ENCODE assay signal across 10 cellular contexts in the genomic region with DNA sequence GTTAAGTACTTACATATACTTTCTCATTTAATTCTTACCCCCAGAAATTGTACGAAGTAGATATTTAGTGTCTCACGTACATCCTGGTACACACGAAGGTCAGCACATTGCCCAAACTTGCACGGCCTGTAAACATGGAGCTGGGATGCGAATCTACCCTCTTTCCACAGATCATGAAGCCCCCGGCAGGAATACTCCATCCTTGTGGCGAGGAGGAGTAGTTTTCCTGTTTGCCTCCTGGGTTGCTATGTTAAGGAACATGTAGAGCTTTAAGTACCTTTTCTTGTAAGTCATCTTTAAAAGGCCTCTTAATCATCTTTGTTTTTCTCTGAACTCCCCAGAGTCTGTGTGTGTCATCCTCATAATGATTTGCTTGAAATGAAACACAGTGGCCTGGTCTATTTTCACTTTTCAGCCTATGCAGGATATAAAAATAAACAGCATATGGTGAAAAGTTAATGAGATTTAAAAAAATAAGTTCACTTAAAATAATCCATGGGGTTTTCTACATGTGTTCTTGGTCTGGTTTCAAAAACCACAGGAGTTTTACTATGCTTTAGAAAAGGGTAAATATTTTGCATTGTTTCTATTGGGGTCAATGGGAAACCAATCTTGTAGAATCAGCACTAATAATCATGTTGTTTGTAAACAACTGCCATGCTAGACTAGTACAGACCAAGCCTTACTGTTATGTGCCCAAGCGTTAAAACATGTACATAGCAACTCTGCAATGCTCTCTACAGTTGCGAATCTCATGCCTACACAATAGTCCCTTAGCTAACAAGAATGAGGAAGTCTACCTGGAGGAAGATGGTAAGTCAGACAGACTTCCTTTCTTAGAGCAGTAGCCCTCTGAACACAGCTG. TPM values are rescaled to one million over a fixed set of nuclear protein-coding genes. Genes with fewer than 3 reads are reported as not detected.
DNase-seq lines count a peak whose midpoint lies in the region; ATAC-seq and TF ChIP-seq lines count a peak whose summit lies in the region.
"Had no signal": no experiment of that assay in that cellular context is flagged by ENCODE, and none has a peak within 500 bp of the region (broad histone marks: within the 10 kb centered on the region; RNA-seq: fewer than 3 reads in every experiment).

No MANE protein-coding gene starts in this region.

- in situ Hi-C loops in gastrocnemius medialis (cut with MboI; ENCODE audit: low sequenced_read_pairs in 4 of 4), result loop anchor here in 2 of 4 donors (10.0 to 25.0 kb wide), 2 partner anchors 83 to 206 kb away; no protein-coding TSS in a partner anchor

- DNase-seq in GM12865 (ENCODE audit: low read depth) (peak; percentile 87), amniotic epithelial cell (ENCODE audit: low read depth) (peak; percentile 51), gastrocnemius medialis (no peak), 8988T (no peak)
- DNase-seq in activated T-cell treated with anti-CD3 and anti-CD28 coated beads, Interleukin-2, amount 50 U/mL, for 1 hour, result no peak
- DNase-seq in activated CD4-positive, alpha-beta T cell treated with anti-CD3 and anti-CD28 coated beads, Interleukin-2, amount 10 ng/mL, durations not matched to agents 7 days and 5 days, result no peak
- DNase-seq: NCI-H2107 had no signal

- CTCF ChIA-PET in activated CD4-positive, alpha-beta T cell treated with anti-CD3 and anti-CD28 coated beads, Interleukin-2, amount 10 ng/mL, durations not matched to agents 7 days and 5 days (lab: Charles Lee), result interaction anchor here (0.6 to 0.8 kb wide), 4 partner anchors 11 to 1579 kb away, joined by 3 to 7 read pairs (median 3); no protein-coding TSS in a partner anchor

- no peak overlapping the region for H3K27ac Mint-ChIP-seq in activated CD4-positive, alpha-beta T cell treated with anti-CD3 and anti-CD28 coated beads, Interleukin-2, amount 10 ng/mL, durations not matched to agents 7 days and 5 days

- intact Hi-C loops in gastrocnemius medialis (cut with DNase I; ENCODE audit: low total_unique reads), result no loop called here

- H3K4me1 ChIP-seq in gastrocnemius medialis, result no peaks in the 10 kb centered on the region
- H3K4me1 ChIP-seq: prostate gland had no signal

- H3K4me3 ChIP-seq in GM12865 (ENCODE audit: low read depth, low read length) (peak overlapping the region; percentile 27), gastrocnemius medialis (no peak overlapping the region)
- H3K4me3 ChIP-seq: prostate gland had no signal

- no peak for TF ChIP-seq POLR2A in gastrocnemius medialis (IDR thresholded peaks at IDR 0.05)

- H3K9me3 ChIP-seq in gastrocnemius medialis, result no peaks in the 10 kb centered on the region
- H3K9me3 ChIP-seq: prostate gland had no signal

- H3K4me3 Mint-ChIP-seq in activated CD4-positive, alpha-beta T cell treated with anti-CD3 and anti-CD28 coated beads, Interleukin-2, amount 10 ng/mL, durations not matched to agents 7 days and 5 days, result no peak overlapping the region

- no peaks in the 10 kb centered on the region for H3K27me3 ChIP-seq in gastrocnemius medialis

- no peak overlapping the region for H3K27ac ChIP-seq in gastrocnemius medialis
- H3K27ac ChIP-seq: prostate gland had no signal

- POLR2A ChIA-PET in activated CD4-positive, alpha-beta T cell treated with anti-CD3 and anti-CD28 coated beads, Interleukin-2, amount 10 ng/mL, durations not matched to agents 7 days and 5 days (lab: Charles Lee), result no interaction called here

- H3K36me3 ChIP-seq in gastrocnemius medialis, result no peaks in the 10 kb centered on the region
- H3K36me3 ChIP-seq: prostate gland had no signal

- no peaks in the 10 kb centered on the region for H3K9me3 Mint-ChIP-seq in activated CD4-positive, alpha-beta T cell treated with anti-CD3 and anti-CD28 coated beads, Interleukin-2, amount 10 ng/mL, durations not matched to agents 7 days and 5 days

- peak; percentile 87 for ATAC-seq in GM19463 (IDR thresholded peaks at IDR 0.05; ENCODE audit: unreplicated experiment)
- ATAC-seq in HG03108 (IDR thresholded peaks at IDR 0.05; ENCODE audit: unreplicated experiment), result peak; percentile 86
- ATAC-seq in gastrocnemius medialis, result no peak

- H3K36me3 Mint-ChIP-seq in activated CD4-positive, alpha-beta T cell treated with anti-CD3 and anti-CD28 coated beads, Interleukin-2, amount 10 ng/mL, durations not matched to agents 7 days and 5 days (ENCODE audit: low read depth), result no peaks in the 10 kb centered on the region

- TF ChIP-seq CTCF in GM12865 (IDR thresholded peaks at IDR 0.05; ENCODE audit: insufficient read depth, low read depth, low read length, missing control alignments) (no peak), gastrocnemius medialis (IDR thresholded peaks at IDR 0.05 in 4 of 5, conservative IDR thresholded peaks at IDR 0.05 in 1 of 5) (no peak)

- no peaks in the 10 kb centered on the region for H3K4me1 Mint-ChIP-seq in activated CD4-positive, alpha-beta T cell treated with anti-CD3 and anti-CD28 coated beads, Interleukin-2, amount 10 ng/mL, durations not matched to agents 7 days and 5 days

- no peaks in the 10 kb centered on the region for H3K27me3 Mint-ChIP-seq in activated CD4-positive, alpha-beta T cell treated with anti-CD3 and anti-CD28 coated beads, Interleukin-2, amount 10 ng/mL, durations not matched to agents 7 days and 5 days

RNA-seq across cellular contexts. Expression of gene ARID1B, which starts 9.3 kb away (rescaled TPM):
- 10 to 100 TPM; 54.9 to 75.3 (median 62.0) TPM for total RNA-seq in gastrocnemius medialis
- 10 to 100 TPM; 76.8 to 89.6 TPM for total RNA-seq in activated CD4-positive, alpha-beta T cell treated with anti-CD3 and anti-CD28 coated beads, Interleukin-2, amount 10 ng/mL, durations not matched to agents 7 days and 5 days

Comparison
In these comparisons a context has a peak if more than half of its experiments do, and no peak if none do; other contexts are left out.
1. DNase-seq: peak in GM12865 (single experiment) and amniotic epithelial cell (single experiment); none in gastrocnemius medialis (0 of 2), 8988T (single experiment), activated T-cell treated with anti-CD3 and anti-CD28 coated beads, Interleukin-2, amount 50 U/mL, for 1 hour (single experiment) and activated CD4-positive, alpha-beta T cell treated with anti-CD3 and anti-CD28 coated beads, Interleukin-2, amount 10 ng/mL, durations not matched to agents 7 days and 5 days (single experiment).
2. ATAC-seq: peak in GM19463 (single experiment) and HG03108 (single experiment); none in gastrocnemius medialis (0 of 2).